In genomic region chr1:232538224-232538942, GRCh38 we compare ENCODE assay signal across 1 cellular context.
A peak's percentile ranks its signal among the peaks of the same experiment; 100 is the strongest.
TF ChIP-seq lines count a peak whose summit lies in the region.

No MANE protein-coding gene starts in this region.

TF ChIP-seq in HCT116, 20 proteins besides CTCF, POLR2A, EP300 and RAD21 (continued from another document):
- TF ChIP-seq REST (IDR thresholded peaks at IDR 0.05; ENCODE audit: low read depth) (no peak), EZH2phosphoT487 (IDR thresholded peaks at IDR 0.05; ENCODE audit: borderline replicate concordance) (no peak), MAX (IDR thresholded peaks at IDR 0.05) (0 out of 2 replicates have a peak, but pooled peaks have one; percentile 42), EGR1 (IDR thresholded peaks at IDR 0.05; ENCODE audit: low read depth) (peak; percentile 58), POLR2AphosphoS5 (IDR thresholded peaks at IDR 0.05; ENCODE audit: low read depth, low read length) (no peak), ZBTB33 (IDR thresholded peaks at IDR 0.05; ENCODE audit: extremely low read depth, insufficient replicate concordance, low read length) (no peak), ATF3 (IDR thresholded peaks at IDR 0.05) (peak; percentile 67), CEBPB (IDR thresholded peaks at IDR 0.05; ENCODE audit: low read depth) (peak; percentile 64), CBX3 (IDR thresholded peaks at IDR 0.05; ENCODE audit: low read depth) (peak; percentile 58; the same call in 1 of the 2 replicates), FOSL1 (IDR thresholded peaks at IDR 0.05; ENCODE audit: low read depth) (peak; percentile 83), JUND (IDR thresholded peaks at IDR 0.05) (peak; percentile 89), EZH2 (IDR thresholded peaks at IDR 0.05) (no peak), SRF (IDR thresholded peaks at IDR 0.05; ENCODE audit: low read depth) (no peak)
TF ChIP-seq in HCT116: peak in this region for 10.
